ENCODE assay signal across 8 cellular contexts in the genomic region with DNA sequence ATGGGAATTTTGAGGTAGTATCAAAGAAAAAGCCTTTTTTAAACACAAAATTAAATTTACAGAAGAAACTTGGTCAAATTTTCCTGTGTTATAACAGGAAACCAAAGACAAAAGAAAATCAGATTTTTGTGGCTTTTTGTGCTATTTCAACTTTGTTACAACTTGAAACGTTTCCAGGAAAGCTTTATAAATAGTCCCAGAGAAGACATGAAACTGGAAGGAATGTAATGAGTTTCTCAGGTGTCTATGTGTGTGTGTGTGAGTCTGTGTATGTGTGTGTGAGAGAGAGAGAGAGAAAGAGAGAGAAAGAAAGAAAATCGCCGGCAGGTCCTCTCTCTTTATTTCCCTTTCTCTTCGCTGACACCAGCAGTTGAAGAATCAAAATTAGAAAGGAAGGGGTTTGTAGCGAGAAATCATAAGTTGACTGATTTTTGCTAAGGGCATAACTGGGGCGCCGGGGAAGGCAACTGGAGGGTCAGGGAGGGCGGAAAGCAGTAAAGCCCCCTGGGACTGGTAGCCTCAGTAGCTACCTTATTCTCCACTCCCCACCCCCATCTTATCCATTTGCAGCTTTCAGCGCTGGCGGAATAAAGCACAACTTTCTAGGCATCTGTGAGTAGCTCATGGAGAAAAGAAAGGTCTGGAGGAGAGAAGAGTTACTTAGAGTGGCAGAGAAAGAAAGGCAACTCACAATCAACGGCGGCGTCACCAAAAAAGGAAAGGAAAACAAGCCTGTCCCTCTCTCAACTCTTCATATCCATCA. TPM values are rescaled to one million over a fixed set of nuclear protein-coding genes. Genes with fewer than 3 reads are reported as not detected.
DNase-seq lines count a peak whose midpoint lies in the region; ATAC-seq and TF ChIP-seq lines count a peak whose summit lies in the region.
"Had no signal": no experiment of that assay in that cellular context is flagged by ENCODE, and none has a peak within 500 bp of the region (broad histone marks: within the 10 kb centered on the region; RNA-seq: fewer than 3 reads in every experiment).

No MANE protein-coding gene starts in this region.

- H3K14ac ChIP-seq in IMR-90 (replicated peaks; ENCODE audit: low read depth, low read length), result peak overlapping the region; percentile 53; the same call in 1 of the 2 replicates

- peak overlapping the region; percentile 64 for H4K5ac ChIP-seq in IMR-90 (ENCODE audit: low read depth, low read length)

- ATAC-seq in IMR-90 (ENCODE audit: low read depth) (no peak), body of pancreas (no peak)

- H4K8ac ChIP-seq in IMR-90 (ENCODE audit: low read depth in 2 of 2, low read length in 2 of 2), result peak overlapping the region in 1 of 2 experiments; percentile 46; a peak in 2 of 4 replicates

- in situ Hi-C loops in IMR-90 (cut with MboI; ENCODE audit: low sequenced_read_pairs), result no loop called here

- H3K4ac ChIP-seq in IMR-90 (ENCODE audit: low read depth, low read length), result peak overlapping the region; percentile 22; the same call in 1 of the 2 replicates

- H2AK9ac ChIP-seq in IMR-90 (replicated peaks; ENCODE audit: low read depth, low read length, poor library complexity), result no peak overlapping the region

- H2BK5ac ChIP-seq in IMR-90 (ENCODE audit: low read depth, low read length, poor library complexity, severe bottlenecking), result peak overlapping the region; percentile 65

- peak overlapping the region; percentile 30 for H4K91ac ChIP-seq in IMR-90 (ENCODE audit: insufficient read depth, low read depth, low read length)

- H3K18ac ChIP-seq in IMR-90 (ENCODE audit: low read depth, low read length), result peak overlapping the region; percentile 74

- TF ChIP-seq POLR2A in IMR-90 (IDR thresholded peaks at IDR 0.05; ENCODE audit: low read depth, low read length), result no peak
- TF ChIP-seq POLR2A in body of pancreas (IDR thresholded peaks at IDR 0.05), result no peak

- H3K9me3 ChIP-seq in IMR-90 (ENCODE audit: control insufficient read depth, insufficient read depth, low read length) (no peaks in the 10 kb centered on the region), body of pancreas (no peaks in the 10 kb centered on the region)

- H3K27ac ChIP-seq in IMR-90 (ENCODE audit: insufficient read depth, low read length) (peak overlapping the region; percentile 90), body of pancreas (peak overlapping the region in 2 of 4 donors; percentile 66 to 71), skin epidermis (peak overlapping the region in 10 of 21 experiments; percentile 3 to 82 (median 68))

- TSS peak; percentile 64 for BruUV-seq in IMR-90 (replicated peaks; lab: Mats Ljungman, UMichigan)

- dilution Hi-C loops in IMR-90 (cut with HindIII; ENCODE audit: low sequenced_read_pairs, unreplicated experiment), result no loop called here

- no CpG with 5 or more reads among the region's 13 CpGs for WGBS in IMR-90 (ENCODE audit: extremely low coverage in 2 of 2, insufficient read length in 1 of 2), 2 experiments
- WGBS in body of pancreas, 2 donors, result 5 to 6% methylated on average over 13 of the region's 13 CpGs

- H2AFZ ChIP-seq in IMR-90 (replicated peaks; ENCODE audit: low read length, poor library complexity), result peak overlapping the region; percentile 56

- TF ChIP-seq CTCF in IMR-90 (conservative IDR thresholded peaks at IDR 0.05; ENCODE audit: low read depth, low read length), result no peak
- no peak for TF ChIP-seq CTCF in body of pancreas (IDR thresholded peaks at IDR 0.05)

- CTCF ChIA-PET in IMR-90 (lab: Yijun Ruan, JAX), result no interaction called here

- peak overlapping the region; percentile 71; the same call in 1 of the 2 replicates for H3K56ac ChIP-seq in IMR-90 (ENCODE audit: extremely low read depth, insufficient read depth, low read length)

- H3K23ac ChIP-seq in IMR-90 (ENCODE audit: low read depth, low read length), result peak overlapping the region; percentile 22; the same call in 1 of the 2 replicates

- peak overlapping the region; percentile 99 for H3K4me3 ChIP-seq in IMR-90 (ENCODE audit: insufficient read depth, low read depth, low read length)
- peak overlapping the region; percentile 6 to 43 for H3K4me3 ChIP-seq in body of pancreas
- peak overlapping the region in 6 of 7 experiments; percentile 33 to 55 (median 42) for H3K4me3 ChIP-seq in skin epidermis

- H3K27me3 ChIP-seq in IMR-90 (ENCODE audit: control insufficient read depth, insufficient read depth, low read length), result no peaks in the 10 kb centered on the region
- H3K27me3 ChIP-seq in body of pancreas, result no peaks in the 10 kb centered on the region

- 0 out of 4 replicates have a peak, but pooled peaks cover 0 to 3% of the 10 kb centered on the region in 2 experiments for H3K79me1 ChIP-seq in IMR-90 (ENCODE audit: low read depth in 1 of 2, low read length in 2 of 2)

- no peak overlapping the region for H2BK20ac ChIP-seq in IMR-90 (ENCODE audit: low read depth, low read length)

- H3K36me3 ChIP-seq in IMR-90 (ENCODE audit: control insufficient read depth, insufficient read depth, low read length) (no peaks in the 10 kb centered on the region), body of pancreas (replicated peaks in 1 of 2; ENCODE audit: insufficient read depth in 1 of 2, low read depth in 2 of 2) (no peaks in the 10 kb centered on the region)

- peaks cover 14% of the 10 kb centered on the region; the same call in 1 of the 2 replicates for H4K20me1 ChIP-seq in IMR-90 (ENCODE audit: insufficient read depth, low read length)

- no peak for DNase-seq in IMR-90
- no peak for DNase-seq in body of pancreas
- DNase-seq in iris pigment epithelial cell (ENCODE audit: low read depth), result peak; percentile 36
- no peak for DNase-seq in NCI-H2196 (lab: John Stamatoyannopoulos, UW; ENCODE audit: unreplicated experiment)
- no peak for DNase-seq in NOMO-1 (lab: John Stamatoyannopoulos, UW; ENCODE audit: unreplicated experiment in 2 of 2)
- DNase-seq in cerebellum (ENCODE audit: low spot score), result no peak
- DNase-seq: activated naive CD4-positive, alpha-beta T cell treated with anti-CD3 and anti-CD28 coated beads, Interleukin-2, amount 50 U/mL, for 16 hours had no signal

- H3K9ac ChIP-seq in IMR-90 (ENCODE audit: low read depth, low read length), result peak overlapping the region; percentile 86

- no peak overlapping the region for H2BK15ac ChIP-seq in IMR-90 (ENCODE audit: low read depth, low read length)

- intact Hi-C loops in IMR-90 (cut with micrococcal nuclease) (loop anchor here (2.0 to 10.0 kb wide), 4 partner anchors 123 to 263 kb away; no protein-coding TSS in a partner anchor), body of pancreas (cut with DNase I) (no loop called here)

- peak overlapping the region; percentile 97 for H3K4me2 ChIP-seq in IMR-90 (ENCODE audit: low read depth, low read length)

- no peak for TF ChIP-seq RAD21 in IMR-90 (IDR thresholded peaks at IDR 0.05; ENCODE audit: low read length)

- H2AK5ac ChIP-seq in IMR-90 (ENCODE audit: low read depth, low read length), result no peak overlapping the region

- POLR2A ChIA-PET in IMR-90 (lab: Charles Lee; ENCODE audit: unreplicated experiment), result no interaction called here

- H3K9me1 ChIP-seq in IMR-90 (ENCODE audit: insufficient read depth, low read length), result no peaks in the 10 kb centered on the region

- H2BK120ac ChIP-seq in IMR-90 (ENCODE audit: low read depth, low read length), result 0 out of 2 replicates have a peak overlapping the region, but pooled peaks have one; percentile 2

- H3K4me1 ChIP-seq in IMR-90 (ENCODE audit: control insufficient read depth, insufficient read depth, low read length), result peaks cover 1% of the 10 kb centered on the region; the same call in 1 of the 2 replicates
- H3K4me1 ChIP-seq in body of pancreas, result peaks cover 5% of the 10 kb centered on the region

TF ChIP-seq in IMR-90, 13 proteins besides CTCF, POLR2A, EP300 and RAD21:
- TF ChIP-seq, protein P1, sequence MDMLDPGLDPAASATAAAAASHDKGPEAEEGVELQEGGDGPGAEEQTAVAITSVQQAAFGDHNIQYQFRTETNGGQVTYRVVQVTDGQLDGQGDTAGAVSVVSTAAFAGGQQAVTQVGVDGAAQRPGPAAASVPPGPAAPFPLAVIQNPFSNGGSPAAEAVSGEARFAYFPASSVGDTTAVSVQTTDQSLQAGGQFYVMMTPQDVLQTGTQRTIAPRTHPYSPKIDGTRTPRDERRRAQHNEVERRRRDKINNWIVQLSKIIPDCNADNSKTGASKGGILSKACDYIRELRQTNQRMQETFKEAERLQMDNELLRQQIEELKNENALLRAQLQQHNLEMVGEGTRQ (IDR thresholded peaks at IDR 0.05; ENCODE audit: low read depth, low read length), result no peak
- TF ChIP-seq CHD1 (IDR thresholded peaks at IDR 0.05; ENCODE audit: low read depth, low read length), result no peak

RNA-seq across cellular contexts. Expression of a gene that starts 1.4 kb away (rescaled TPM):
- total RNA-seq in IMR-90 (2012; rRNA removed), result 105 and 134 TPM in 2 replicates
- polyA plus RNA-seq in IMR-90 (2012; rRNA removed), result 41.0 and 51.5 TPM in 2 replicates
- polyA plus RNA-seq in IMR-90 (2012; cell fraction: cytosol; rRNA removed), result 23.8 and 24.8 TPM in 2 replicates
- 9.3 and 20.3 TPM in 2 replicates for polyA plus RNA-seq in IMR-90 (2012; cell fraction: nucleus; rRNA removed; ENCODE audit: low replicate concordance)
- total RNA-seq in body of pancreas, result 10 to 100 TPM in 1 of 2 donors, 1 to 10 TPM in 1; 3.6 to 12.7 TPM
- 48.0 TPM for total RNA-seq in cerebellum

Comparison
In these comparisons a context has a peak if more than half of its experiments do, and no peak if none do; other contexts are left out.
1. H3K4me3 ChIP-seq: peak in every context shown above with its lines; median percentile 99 in IMR-90; 42 in skin epidermis; 24 in body of pancreas.